8 cellular contexts compared by ENCODE assay signal in the genomic region with DNA sequence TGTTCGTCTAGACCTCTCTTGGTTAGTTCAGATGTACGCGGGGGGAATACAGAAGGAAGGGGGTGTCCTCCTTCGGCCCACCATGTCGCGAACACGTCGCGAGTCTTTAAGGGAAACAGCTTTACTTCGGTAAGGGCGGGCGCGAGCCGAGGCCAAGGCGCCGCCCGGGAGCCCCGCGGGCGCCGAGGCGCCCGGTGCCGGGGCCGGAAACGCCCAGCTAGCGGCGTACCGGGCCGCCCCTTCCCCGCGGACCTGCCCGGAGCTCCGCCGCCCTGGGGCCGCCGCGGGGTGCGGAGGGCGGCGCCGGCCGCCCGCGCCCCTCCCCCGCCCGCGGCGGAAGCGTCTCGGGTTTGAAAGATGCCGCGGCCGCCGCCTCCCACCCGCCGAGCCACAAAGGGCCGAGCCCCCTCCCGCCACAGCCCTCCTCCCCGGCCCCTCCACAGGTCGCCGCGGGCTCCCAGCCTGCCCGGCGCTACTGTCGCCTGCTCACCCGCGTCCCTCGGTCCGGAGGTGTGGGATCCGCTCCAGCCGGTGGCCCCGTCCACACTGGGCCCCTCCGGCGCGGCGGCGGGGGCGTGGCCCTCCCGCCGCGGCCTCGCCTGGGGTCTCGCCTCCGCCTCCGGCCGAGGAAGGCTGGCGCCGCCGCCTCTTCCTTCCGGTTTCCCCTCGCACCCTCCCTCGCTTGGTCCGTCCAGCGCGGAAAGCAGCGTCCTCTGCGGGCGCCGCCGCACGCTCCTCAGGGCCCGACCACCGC. TPM values are rescaled to one million over a fixed set of nuclear protein-coding genes. Genes with fewer than 3 reads are reported as not detected.
A peak's percentile ranks its signal among the peaks of the same experiment; 100 is the strongest.
DNase-seq lines count a peak whose midpoint lies in the region; ATAC-seq and TF ChIP-seq lines count a peak whose summit lies in the region.

A gene (minus strand): TSS at position 715 of the 754 bp plus-strand sequence. CDS start 12,156 bp downstream, outside the sequence.

- H3K36me3 ChIP-seq in DOHH2 (ENCODE audit: control insufficient read depth, low read length) = peaks cover 28% of the 10 kb centered on the region
- peaks cover 3% of the 10 kb centered on the region; the same call in 1 of the 2 replicates for H3K36me3 ChIP-seq in SJCRH30
- H3K36me3 ChIP-seq in gastroesophageal sphincter = no peaks in the 10 kb centered on the region

- peaks cover 41% of the 10 kb centered on the region for H3K4me1 ChIP-seq in DOHH2 (ENCODE audit: control insufficient read depth, low read length)
- H3K4me1 ChIP-seq in SJCRH30 = peaks cover 13% of the 10 kb centered on the region
- peaks cover 0 to 54% (median 17%) of the 10 kb centered on the region in 3 donors for H3K4me1 ChIP-seq in gastroesophageal sphincter

- H3K79me2 ChIP-seq in DOHH2 (ENCODE audit: control insufficient read depth, low read length) = peaks cover 48% of the 10 kb centered on the region

- H3K27me3 ChIP-seq in DOHH2 (ENCODE audit: control insufficient read depth, low read length) (no peaks in the 10 kb centered on the region), SJCRH30 (no peaks in the 10 kb centered on the region), gastroesophageal sphincter (no peaks in the 10 kb centered on the region)

- H3K9me2 ChIP-seq in DOHH2 (replicated peaks; ENCODE audit: control insufficient read depth, low read length) = no peaks in the 10 kb centered on the region

- H3F3A ChIP-seq in DOHH2 (ENCODE audit: control insufficient read depth, insufficient read depth) = peaks cover 13% of the 10 kb centered on the region

- TF ChIP-seq POLR2A in gastroesophageal sphincter (IDR thresholded peaks at IDR 0.05) = peak; percentile 56 to 67

- H3K9me3 ChIP-seq in DOHH2 (ENCODE audit: control insufficient read depth, insufficient read depth, low read length) = no peaks in the 10 kb centered on the region
- H3K9me3 ChIP-seq in SJCRH30 (replicated peaks) = no peaks in the 10 kb centered on the region
- H3K9me3 ChIP-seq in gastroesophageal sphincter = no peaks in the 10 kb centered on the region

- 0% methylated on average over 1 of the region's 104 CpGs for WGBS in gastroesophageal sphincter (ENCODE audit: low coverage in 1 of 2), 2 donors

- H3K4me3 ChIP-seq in DOHH2 (ENCODE audit: low read length) = peak within 1 kb of the TSS; percentile 92
- peak within 1 kb of the TSS; percentile 84 for H3K4me3 ChIP-seq in Jurkat, Clone E6-1 (ENCODE audit: low read length)
- peak within 1 kb of the TSS; percentile 100 for H3K4me3 ChIP-seq in SJCRH30
- H3K4me3 ChIP-seq in gastroesophageal sphincter = peak within 1 kb of the TSS; percentile 82 to 92

- peak within 1 kb of the TSS; percentile 90 for H3K27ac ChIP-seq in DOHH2 (ENCODE audit: low read depth, low read length)
- H3K27ac ChIP-seq in SJCRH30 = peak within 1 kb of the TSS; percentile 90
- peak within 1 kb of the TSS; percentile 95 to 100 (median 100) for H3K27ac ChIP-seq in gastroesophageal sphincter
- H3K27ac ChIP-seq in substantia nigra (ENCODE audit: low read depth, low read length, poor library complexity, severe bottlenecking) = peak within 1 kb of the TSS; percentile 92

- no peak for TF ChIP-seq EP300 in gastroesophageal sphincter (IDR thresholded peaks at IDR 0.05)

- H3K4me2 ChIP-seq in DOHH2 (ENCODE audit: low read length) = peak within 1 kb of the TSS; percentile 93

- ATAC-seq in GM21619 (IDR thresholded peaks at IDR 0.05; ENCODE audit: unreplicated experiment) (peak; percentile 58), gastroesophageal sphincter (peak; percentile 84)

- peak; percentile 60 for DNase-seq in Jurkat, Clone E6-1 (ENCODE audit: low read depth, low spot score)
- DNase-seq in SJCRH30 = peak; percentile 88 to 90
- DNase-seq in activated naive CD4-positive, alpha-beta T cell (lab: John Stamatoyannopoulos, UW) = peak; percentile 38 to 72 (median 56)
- peak in 46 of 56 donors; percentile 32 to 89 (median 81) for DNase-seq in nucleus accumbens (lab: John Stamatoyannopoulos, UW)
- DNase-seq in substantia nigra (lab: John Stamatoyannopoulos, UW) = peak in 42 of 49 donors; percentile 45 to 94 (median 83)

- peaks cover 37% of the 10 kb centered on the region for H4K20me1 ChIP-seq in DOHH2 (ENCODE audit: control insufficient read depth, insufficient read depth, low read depth, low read length)

- TF ChIP-seq CTCF in DOHH2 (IDR thresholded peaks at IDR 0.05; ENCODE audit: low read depth, low read length, poor library complexity, severe bottlenecking) = no peak
- TF ChIP-seq CTCF in gastroesophageal sphincter (IDR thresholded peaks at IDR 0.05) = peak in 2 of 4 experiments; percentile 4 to 33

RNA-seq across cellular contexts. Expression of the gene that starts here (rescaled TPM):
- 26.2 TPM for polyA plus RNA-seq in Jurkat, Clone E6-1 (2012; ENCODE audit: insufficient read depth, insufficient read length)
- total RNA-seq in SJCRH30 (2014; rRNA removed; shearing (Covaris generic)) = 50.7 and 51.4 TPM in 2 replicates
- total RNA-seq in gastroesophageal sphincter = 10 to 100 TPM; 31.2 to 64.6 (median 37.4) TPM

Comparison
In these comparisons a context has a peak if more than half of its experiments do, and no peak if none do; other contexts are left out.
1. Peak in every context shown above with its lines: DNase-seq, ATAC-seq, H3K4me3 ChIP-seq and H3K27ac ChIP-seq.